ENCODE assay signal across 40 cellular contexts in the genomic region with DNA sequence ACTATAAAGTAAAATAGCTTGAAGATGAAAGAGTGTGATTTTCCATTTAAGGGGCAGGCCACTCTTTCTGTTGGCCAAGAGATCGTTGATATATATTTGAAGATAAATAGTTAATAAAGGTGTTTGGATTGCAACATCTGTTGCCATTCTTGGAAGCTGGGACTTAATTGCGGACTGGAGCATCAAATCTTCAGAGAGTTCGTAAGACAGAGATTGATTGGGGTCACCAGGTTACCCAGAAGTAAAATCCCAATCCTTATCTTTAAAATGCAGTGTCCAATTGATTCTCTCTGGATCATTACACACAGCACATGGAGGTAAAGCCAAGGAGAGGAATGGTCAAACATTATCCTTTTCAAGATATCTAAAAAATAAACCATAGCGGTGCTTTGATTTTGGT.
"Had no signal": no experiment of that assay in that cellular context is flagged by ENCODE, and none has a peak within 500 bp of the region (broad histone marks: within the 10 kb centered on the region; RNA-seq: fewer than 3 reads in every experiment).

No MANE protein-coding gene starts in this region.

- H3K9me3 Mint-ChIP-seq: activated CD4-positive, alpha-beta memory T cell treated with anti-CD3 and anti-CD28 coated beads for 36 hours; activated CD8-positive, alpha-beta T cell treated with anti-CD3 and anti-CD28 coated beads for 36 hours; activated naive CD4-positive, alpha-beta T cell treated with anti-CD3 and anti-CD28 coated beads, Interleukin-2, amount 10 ng/mL, durations not matched to agents 7 days and 5 days; activated naive CD4-positive, alpha-beta T cell treated with anti-CD3 and anti-CD28 coated beads, Interleukin-2, amount 50 U/mL, for 24 hours; activated naive CD8-positive, alpha-beta T cell treated with anti-CD3 and anti-CD28 coated beads, Interleukin-2, amount 10 ng/mL, durations not matched to agents 7 days and 5 days; activated naive CD8-positive, alpha-beta T cell treated with anti-CD3 and anti-CD28 coated beads, Interleukin-2, amount 50 U/mL, for 24 hours; activated T-cell treated with anti-CD3 and anti-CD28 coated beads, Interleukin-2, amount 50 U/mL, for 4 hours; activated T-cell treated with anti-CD3 and anti-CD28 coated beads, Interleukin-2, amount 50 U/mL, for 72 hours; activated T-helper 1 cell treated with anti-CD3 and anti-CD28 coated beads, Interleukin-12 subunit alpha, Interleukin-12 subunit beta, Interleukin-2, Interleukin-4 antibody, amounts not matched to agents 30 ng/mL and 10 ng/mL and 1 ng/mL, durations not matched to agents 14 hours and 24 hours and 36 hours; activated T-helper 17 cell treated with anti-CD3 and anti-CD28 coated beads, Interleukin-2, amount 50 U/mL, for 72 hours; central memory CD8-positive, alpha-beta T cell; T-helper 1 cell treated with Interleukin-12 subunit alpha and Interleukin-12 subunit beta and Interleukin-4 antibody, amounts not matched to agents 30 μg/mL and 1 μg/mL, for 36 hours; T-helper 2 cell treated with Interferon-gamma antibody and Interleukin-4, amounts not matched to agents 5 μg/mL and 100 μg/mL, for 36 hours; WTC11 had no signal

- H3K36me3 Mint-ChIP-seq: activated CD4-positive, alpha-beta memory T cell treated with anti-CD3 and anti-CD28 coated beads for 36 hours; activated naive CD4-positive, alpha-beta T cell treated with anti-CD3 and anti-CD28 coated beads, Interleukin-2, amount 10 ng/mL, durations not matched to agents 7 days and 5 days; activated naive CD4-positive, alpha-beta T cell treated with anti-CD3 and anti-CD28 coated beads, Interleukin-2, amount 50 U/mL, for 24 hours; activated naive CD8-positive, alpha-beta T cell; activated naive CD8-positive, alpha-beta T cell treated with anti-CD3 and anti-CD28 coated beads, Interleukin-2, amount 10 ng/mL, durations not matched to agents 7 days and 5 days; brain; WTC11 had no signal

- FAIRE-seq: bronchial epithelial cell, TTC549 had no signal

- H3K27ac ChIP-seq: ascending aorta, cardiac muscle cell, WERI-Rb-1 had no signal

- ATAC-seq: activated CD4-positive, alpha-beta T cell treated with anti-CD3 and anti-CD28 coated beads for 36 hours; activated CD4-positive, CD25-positive, alpha-beta regulatory T cell treated with anti-CD3 and anti-CD28 coated beads, Interleukin-2, amount 50 U/mL, for 24 hours; activated CD8-positive, alpha-beta T cell treated with anti-CD3 and anti-CD28 coated beads for 36 hours; activated naive CD8-positive, alpha-beta T cell treated with anti-CD3 and anti-CD28 coated beads, Interleukin-2, amount 50 U/mL, for 24 hours; activated T-cell treated with anti-CD3 and anti-CD28 coated beads, Interleukin-2, amount 50 U/mL, for 4 hours; activated T-cell treated with anti-CD3 and anti-CD28 coated beads, Interleukin-2, amount 50 U/mL, for 72 hours; activated T-helper 17 cell treated with anti-CD3 and anti-CD28 coated beads, Interleukin-2, amount 50 U/mL, for 72 hours; WTC11 had no signal

- H3K4me1 Mint-ChIP-seq: activated T-helper 17 cell treated with anti-CD3 and anti-CD28 coated beads, Interleukin-2, amount 50 U/mL, for 72 hours had no signal

- H3K9me3 ChIP-seq: ascending aorta had no signal

- DNase-seq: activated CD4-positive, alpha-beta memory T cell treated with anti-CD3 and anti-CD28 coated beads for 36 hours; activated CD4-positive, alpha-beta T cell treated with anti-CD3 and anti-CD28 coated beads for 1 hour; activated CD4-positive, alpha-beta T cell treated with anti-CD3 and anti-CD28 coated beads for 36 hours; activated CD4-positive, alpha-beta T cell treated with anti-CD3 and anti-CD28 coated beads for 48 hours; activated CD4-positive, alpha-beta T cell treated with anti-CD3 and anti-CD28 coated beads, Interleukin-2, amount 50 U/mL, for 1 hour; activated CD4-positive, alpha-beta T cell treated with anti-CD3 and anti-CD28 coated beads, Interleukin-2, amount 50 U/mL, for 4 hours; activated CD4-positive, CD25-positive, alpha-beta regulatory T cell; activated CD8-positive, alpha-beta memory T cell treated with anti-CD3 and anti-CD28 coated beads, Interleukin-2, amount 50 U/mL, for 4 hours; activated CD8-positive, alpha-beta T cell treated with anti-CD3 and anti-CD28 coated beads for 36 hours; activated gamma-delta T cell; activated naive CD4-positive, alpha-beta T cell treated with anti-CD3 and anti-CD28 coated beads, Interleukin-2, amount 10 ng/mL, durations not matched to agents 7 days and 5 days; activated naive CD4-positive, alpha-beta T cell treated with Interleukin-2 at 50 U/mL for 16 hours; activated naive CD8-positive, alpha-beta T cell treated with anti-CD3 and anti-CD28 coated beads, Interleukin-2, amount 10 ng/mL, durations not matched to agents 7 days and 5 days; activated naive CD8-positive, alpha-beta T cell treated with anti-CD3 and anti-CD28 coated beads, Interleukin-2, amount 50 U/mL, for 24 hours; activated T-cell treated with anti-CD3 and anti-CD28 coated beads for 4 hours; activated T-cell treated with anti-CD3 and anti-CD28 coated beads, Interleukin-2, amount 50 U/mL, for 1 hour; activated T-cell treated with anti-CD3 and anti-CD28 coated beads, Interleukin-2, amount 50 U/mL, for 4 hours; activated T-cell treated with anti-CD3 and anti-CD28 coated beads, Interleukin-2, amount 50 U/mL, for 72 hours; amygdala; anterior cingulate cortex; caudate nucleus; cerebellar nuclear complex; T-helper 1 cell; T-helper 2 cell; T-helper 9 cell; WERI-Rb-1 had no signal

- H3K4me3 Mint-ChIP-seq: activated CD4-positive, alpha-beta memory T cell treated with anti-CD3 and anti-CD28 coated beads for 36 hours; activated CD4-positive, alpha-beta T cell treated with anti-CD3 and anti-CD28 coated beads for 36 hours; activated CD8-positive, alpha-beta T cell treated with anti-CD3 and anti-CD28 coated beads for 36 hours; activated naive CD4-positive, alpha-beta T cell treated with anti-CD3 and anti-CD28 coated beads, Interleukin-2, amount 10 ng/mL, durations not matched to agents 7 days and 5 days; activated naive CD4-positive, alpha-beta T cell treated with anti-CD3 and anti-CD28 coated beads, Interleukin-2, amount 50 U/mL, for 24 hours; activated naive CD8-positive, alpha-beta T cell; activated naive CD8-positive, alpha-beta T cell treated with anti-CD3 and anti-CD28 coated beads, Interleukin-2, amount 10 ng/mL, durations not matched to agents 7 days and 5 days; activated naive CD8-positive, alpha-beta T cell treated with anti-CD3 and anti-CD28 coated beads, Interleukin-2, amount 50 U/mL, for 24 hours; activated T-cell treated with anti-CD3 and anti-CD28 coated beads, Interleukin-2, amount 50 U/mL, for 4 hours; activated T-cell treated with anti-CD3 and anti-CD28 coated beads, Interleukin-2, amount 50 U/mL, for 72 hours; activated T-helper 1 cell treated with anti-CD3 and anti-CD28 coated beads, Interleukin-12 subunit alpha, Interleukin-12 subunit beta, Interleukin-2, Interleukin-4 antibody, amounts not matched to agents 30 ng/mL and 10 ng/mL and 1 ng/mL, durations not matched to agents 14 hours and 24 hours and 36 hours; activated T-helper 17 cell treated with anti-CD3 and anti-CD28 coated beads, Interleukin-2, amount 50 U/mL, for 72 hours; brain; central memory CD8-positive, alpha-beta T cell; T-helper 1 cell treated with Interleukin-12 subunit alpha and Interleukin-12 subunit beta and Interleukin-4 antibody, amounts not matched to agents 30 μg/mL and 1 μg/mL, for 36 hours; T-helper 2 cell treated with Interferon-gamma antibody and Interleukin-4, amounts not matched to agents 5 μg/mL and 100 μg/mL, for 36 hours; WTC11 had no signal

- H3K27me3 Mint-ChIP-seq: activated CD4-positive, alpha-beta memory T cell treated with anti-CD3 and anti-CD28 coated beads for 36 hours; activated CD4-positive, alpha-beta T cell treated with anti-CD3 and anti-CD28 coated beads for 36 hours; activated CD8-positive, alpha-beta T cell treated with anti-CD3 and anti-CD28 coated beads for 36 hours; activated naive CD4-positive, alpha-beta T cell treated with anti-CD3 and anti-CD28 coated beads, Interleukin-2, amount 50 U/mL, for 24 hours; activated naive CD8-positive, alpha-beta T cell; activated T-helper 17 cell treated with anti-CD3 and anti-CD28 coated beads, Interleukin-2, amount 50 U/mL, for 72 hours; central memory CD8-positive, alpha-beta T cell had no signal

- H3K4me1 ChIP-seq: ascending aorta had no signal

- H3K36me3 ChIP-seq: ascending aorta, cardiac muscle cell, WERI-Rb-1 had no signal

- H3K27ac Mint-ChIP-seq: activated CD4-positive, alpha-beta memory T cell treated with anti-CD3 and anti-CD28 coated beads for 36 hours; activated CD4-positive, alpha-beta T cell treated with anti-CD3 and anti-CD28 coated beads for 36 hours; activated CD8-positive, alpha-beta T cell treated with anti-CD3 and anti-CD28 coated beads for 36 hours; activated naive CD4-positive, alpha-beta T cell treated with anti-CD3 and anti-CD28 coated beads, Interleukin-2, amount 10 ng/mL, durations not matched to agents 7 days and 5 days; activated naive CD4-positive, alpha-beta T cell treated with anti-CD3 and anti-CD28 coated beads, Interleukin-2, amount 50 U/mL, for 24 hours; activated naive CD8-positive, alpha-beta T cell; activated naive CD8-positive, alpha-beta T cell treated with anti-CD3 and anti-CD28 coated beads, Interleukin-2, amount 10 ng/mL, durations not matched to agents 7 days and 5 days; activated naive CD8-positive, alpha-beta T cell treated with anti-CD3 and anti-CD28 coated beads, Interleukin-2, amount 50 U/mL, for 24 hours; activated T-cell treated with anti-CD3 and anti-CD28 coated beads, Interleukin-2, amount 50 U/mL, for 72 hours; activated T-helper 1 cell treated with anti-CD3 and anti-CD28 coated beads, Interleukin-12 subunit alpha, Interleukin-12 subunit beta, Interleukin-2, Interleukin-4 antibody, amounts not matched to agents 30 ng/mL and 10 ng/mL and 1 ng/mL, durations not matched to agents 14 hours and 24 hours and 36 hours; activated T-helper 17 cell treated with anti-CD3 and anti-CD28 coated beads, Interleukin-2, amount 50 U/mL, for 72 hours; brain; T-helper 1 cell treated with Interleukin-12 subunit alpha and Interleukin-12 subunit beta and Interleukin-4 antibody, amounts not matched to agents 30 μg/mL and 1 μg/mL, for 36 hours; T-helper 2 cell treated with Interferon-gamma antibody and Interleukin-4, amounts not matched to agents 5 μg/mL and 100 μg/mL, for 36 hours; WTC11 had no signal

- H3K27me3 ChIP-seq: ascending aorta, cardiac muscle cell had no signal

- H3K4me3 ChIP-seq: ascending aorta, cardiac muscle cell had no signal
